In the genomic region with DNA sequence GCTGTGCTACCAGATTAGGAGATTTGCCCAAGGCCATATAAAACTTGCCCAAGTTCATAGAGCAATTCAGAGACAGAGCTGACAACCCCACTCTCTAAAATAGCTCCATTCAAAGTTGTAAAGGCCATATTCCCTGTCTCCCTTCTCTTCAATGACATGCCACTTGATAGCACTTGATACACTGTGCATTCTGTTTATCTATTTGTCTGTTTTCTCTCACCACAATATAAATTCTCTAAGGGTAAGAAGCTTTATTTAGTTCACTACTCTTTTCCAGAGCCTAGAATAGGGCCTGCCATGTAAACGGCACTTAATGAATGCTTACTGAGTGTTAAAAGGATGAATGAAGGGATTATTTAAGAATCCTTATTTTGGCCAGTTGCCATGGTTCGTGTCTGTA, we compare ENCODE assay signal across 24 cellular contexts.
"Had no signal": no experiment of that assay in that cellular context is flagged by ENCODE, and none has a peak within 500 bp of the region (broad histone marks: within the 10 kb centered on the region; RNA-seq: fewer than 3 reads in every experiment).

No MANE protein-coding gene starts in this region.

- ATAC-seq: left lobe of liver; naive thymus-derived CD8-positive, alpha-beta T cell; pancreas; right lobe of liver; stimulated activated memory B cell treated with anti-CD40 and anti-IgM and Interleukin-4, amounts not matched to agents 10 μg/mL and 1 μg/mL and 100 μg/mL, for 72 hours; stimulated activated naive CD8-positive, alpha-beta T cell treated with anti-CD3 and anti-CD28 coated beads, Interleukin-15, amount 100 ng/mL, for 72 hours had no signal

- H3K27ac ChIP-seq: hepatocyte, lower lobe of right lung, pancreas, prostate gland, right lobe of liver, tibial nerve, upper lobe of left lung, vagina had no signal

- DNase-seq: islet precursor cell; lower lobe of right lung; mammary epithelial cell; mesenchymal stem cell; naive thymus-derived CD8-positive, alpha-beta T cell; nucleus accumbens; pancreas; posterior cingulate gyrus; retina; right lobe of liver; stimulated activated CD4-positive, alpha-beta T cell treated with anti-CD3 and anti-CD28 coated beads, Interleukin-1b, Interleukin-23, amount 100 ng/mL, for 48 hours; stimulated activated CD4-positive, alpha-beta T cell treated with anti-CD3 and anti-CD28 coated beads, Interleukin-2, amount 100 ng/mL, for 48 hours; stimulated activated CD4-positive, alpha-beta T cell treated with anti-CD3 and anti-CD28 coated beads, Interleukin-4, amount 100 ng/mL, for 4 hours; stimulated activated CD8-positive, alpha-beta memory T cell treated with anti-CD3 and anti-CD28 coated beads, Interleukin-4, amount 100 ng/mL, for 48 hours; stimulated activated naive CD4-positive, alpha-beta T cell treated with Interleukin-2 at 50 U/mL for 16 hours; stimulated activated naive CD8-positive, alpha-beta T cell treated with anti-CD3 and anti-CD28 coated beads, Interleukin-15, amount 100 ng/mL, for 72 hours; substantia nigra; upper lobe of left lung had no signal
